Comparison of ENCODE assay signal across 2 cellular contexts in genomic region chr13:83943530-83944279, GRCh38.
TF ChIP-seq lines count a peak whose summit lies in the region.

No MANE protein-coding gene starts in this region.

TF ChIP-seq in SK-N-SH treated with all-trans-retinoic acid at 6 μM for 48 hours, 23 proteins besides CTCF, POLR2A, EP300 and RAD21 (continued from another document):
- TF ChIP-seq, protein P1, sequence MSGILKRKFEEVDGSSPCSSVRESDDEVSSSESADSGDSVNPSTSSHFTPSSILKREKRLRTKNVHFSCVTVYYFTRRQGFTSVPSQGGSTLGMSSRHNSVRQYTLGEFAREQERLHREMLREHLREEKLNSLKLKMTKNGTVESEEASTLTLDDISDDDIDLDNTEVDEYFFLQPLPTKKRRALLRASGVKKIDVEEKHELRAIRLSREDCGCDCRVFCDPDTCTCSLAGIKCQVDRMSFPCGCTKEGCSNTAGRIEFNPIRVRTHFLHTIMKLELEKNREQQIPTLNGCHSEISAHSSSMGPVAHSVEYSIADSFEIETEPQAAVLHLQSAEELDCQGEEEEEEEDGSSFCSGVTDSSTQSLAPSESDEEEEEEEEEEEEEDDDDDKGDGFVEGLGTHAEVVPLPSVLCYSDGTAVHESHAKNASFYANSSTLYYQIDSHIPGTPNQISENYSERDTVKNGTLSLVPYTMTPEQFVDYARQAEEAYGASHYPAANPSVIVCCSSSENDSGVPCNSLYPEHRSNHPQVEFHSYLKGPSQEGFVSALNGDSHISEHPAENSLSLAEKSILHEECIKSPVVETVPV (CRISPR knock-in tag; IDR thresholded peaks at IDR 0.05): no peak
- TF ChIP-seq ARNTL (CRISPR knock-in tag; IDR thresholded peaks at IDR 0.05; ENCODE audit: borderline replicate concordance, low read depth) (no peak), TSHZ2 (CRISPR knock-in tag; IDR thresholded peaks at IDR 0.05) (no peak), ZFP30 (CRISPR knock-in tag; IDR thresholded peaks at IDR 0.05) (no peak), ESRRG (CRISPR knock-in tag; IDR thresholded peaks at IDR 0.05) (no peak), BACH2 (CRISPR knock-in tag; IDR thresholded peaks at IDR 0.05; ENCODE audit: borderline replicate concordance) (no peak), ZNF70 (CRISPR knock-in tag; IDR thresholded peaks at IDR 0.05) (no peak), OSR1 (CRISPR knock-in tag; IDR thresholded peaks at IDR 0.05) (no peak), CREB5 (CRISPR knock-in tag; IDR thresholded peaks at IDR 0.05; ENCODE audit: low read depth) (no peak), ZNF565 (CRISPR knock-in tag; conservative IDR thresholded peaks at IDR 0.05; ENCODE audit: low read depth) (no peak), ZNF8 (CRISPR knock-in tag; IDR thresholded peaks at IDR 0.05) (no peak), ZFP3 (CRISPR knock-in tag; IDR thresholded peaks at IDR 0.05) (no peak), CSDC2 (CRISPR knock-in tag; IDR thresholded peaks at IDR 0.05) (no peak), RARB (CRISPR knock-in tag; IDR thresholded peaks at IDR 0.05) (no peak)
- TF ChIP-seq, protein P2, sequence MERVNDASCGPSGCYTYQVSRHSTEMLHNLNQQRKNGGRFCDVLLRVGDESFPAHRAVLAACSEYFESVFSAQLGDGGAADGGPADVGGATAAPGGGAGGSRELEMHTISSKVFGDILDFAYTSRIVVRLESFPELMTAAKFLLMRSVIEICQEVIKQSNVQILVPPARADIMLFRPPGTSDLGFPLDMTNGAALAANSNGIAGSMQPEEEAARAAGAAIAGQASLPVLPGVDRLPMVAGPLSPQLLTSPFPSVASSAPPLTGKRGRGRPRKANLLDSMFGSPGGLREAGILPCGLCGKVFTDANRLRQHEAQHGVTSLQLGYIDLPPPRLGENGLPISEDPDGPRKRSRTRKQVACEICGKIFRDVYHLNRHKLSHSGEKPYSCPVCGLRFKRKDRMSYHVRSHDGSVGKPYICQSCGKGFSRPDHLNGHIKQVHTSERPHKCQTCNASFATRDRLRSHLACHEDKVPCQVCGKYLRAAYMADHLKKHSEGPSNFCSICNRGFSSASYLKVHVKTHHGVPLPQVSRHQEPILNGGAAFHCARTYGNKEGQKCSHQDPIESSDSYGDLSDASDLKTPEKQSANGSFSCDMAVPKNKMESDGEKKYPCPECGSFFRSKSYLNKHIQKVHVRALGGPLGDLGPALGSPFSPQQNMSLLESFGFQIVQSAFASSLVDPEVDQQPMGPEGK (CRISPR knock-in tag; IDR thresholded peaks at IDR 0.05; ENCODE audit: borderline replicate concordance): no peak

TF ChIP-seq in SK-N-SH, 30 proteins besides CTCF, POLR2A, EP300 and RAD21:
- TF ChIP-seq, protein P3, sequence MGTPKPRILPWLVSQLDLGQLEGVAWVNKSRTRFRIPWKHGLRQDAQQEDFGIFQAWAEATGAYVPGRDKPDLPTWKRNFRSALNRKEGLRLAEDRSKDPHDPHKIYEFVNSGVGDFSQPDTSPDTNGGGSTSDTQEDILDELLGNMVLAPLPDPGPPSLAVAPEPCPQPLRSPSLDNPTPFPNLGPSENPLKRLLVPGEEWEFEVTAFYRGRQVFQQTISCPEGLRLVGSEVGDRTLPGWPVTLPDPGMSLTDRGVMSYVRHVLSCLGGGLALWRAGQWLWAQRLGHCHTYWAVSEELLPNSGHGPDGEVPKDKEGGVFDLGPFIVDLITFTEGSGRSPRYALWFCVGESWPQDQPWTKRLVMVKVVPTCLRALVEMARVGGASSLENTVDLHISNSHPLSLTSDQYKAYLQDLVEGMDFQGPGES (IDR thresholded peaks at IDR 0.05; ENCODE audit: low read depth, low read length): no peak
- TF ChIP-seq RCOR1 (IDR thresholded peaks at IDR 0.05; ENCODE audit: low read length): no peak
- TF ChIP-seq RXRA (IDR thresholded peaks at IDR 0.05; ENCODE audit: borderline replicate concordance, low read depth): no peak
TF ChIP-seq in SK-N-SH: peak in this region for 0.
